23 cellular contexts compared by ENCODE assay signal in genomic region chr14:101888182-101888581, GRCh38.
A peak's percentile ranks its signal among the peaks of the same experiment; 100 is the strongest.
DNase-seq lines count a peak whose midpoint lies in the region; ATAC-seq and TF ChIP-seq lines count a peak whose summit lies in the region.
"Had no signal": no experiment of that assay in that cellular context is flagged by ENCODE, and none has a peak within 500 bp of the region (broad histone marks: within the 10 kb centered on the region; RNA-seq: fewer than 3 reads in every experiment).

No MANE protein-coding gene starts in this region.

- CTCF ChIA-PET in activated CD4-positive, alpha-beta memory T cell treated with anti-CD3 and anti-CD28 coated beads, Interleukin-2, amount 10 ng/mL, durations not matched to agents 7 days and 5 days (lab: Charles Lee): interaction anchor here (1.2 kb wide), 1 partner anchor 116 kb away, joined by 3 read pairs; no protein-coding TSS in a partner anchor

- no peak for TF ChIP-seq CTCF in DND-41 (IDR thresholded peaks at IDR 0.05; ENCODE audit: borderline replicate concordance, extremely low read depth, low read length, poor library complexity, severe bottlenecking)
- TF ChIP-seq CTCF in osteocyte (IDR thresholded peaks at IDR 0.05): no peak

- no peaks in the 10 kb centered on the region for H3K27me3 ChIP-seq in BLaER1 treated with 17β-estradiol and CSF1 and Interleukin-3, amounts not matched to agents 10 nM and 100 nM
- no peaks in the 10 kb centered on the region for H3K27me3 ChIP-seq in DND-41 (ENCODE audit: insufficient read depth, low read length, poor library complexity)
- H3K27me3 ChIP-seq: MG63 had no signal

- peak overlapping the region in 6 of 11 experiments; percentile 20 to 55 (median 40); a peak in 5 of 22 replicates for H3K9ac ChIP-seq in BLaER1 treated with 17β-estradiol and CSF1 and Interleukin-3, amounts not matched to agents 10 nM and 100 nM
- no peak overlapping the region for H3K9ac ChIP-seq in DND-41 (ENCODE audit: low read depth, low read length)

- peak overlapping the region in 7 of 11 experiments; percentile 17 to 51 (median 40); a peak in 12 of 22 replicates for H3K4me2 ChIP-seq in BLaER1 treated with 17β-estradiol and CSF1 and Interleukin-3, amounts not matched to agents 10 nM and 100 nM
- H3K4me2 ChIP-seq in DND-41 (ENCODE audit: insufficient read depth, low read length): no peak overlapping the region
- H3K4me2 ChIP-seq: A549 had no signal

- H3K36me3 Mint-ChIP-seq in osteocyte (ENCODE audit: unreplicated experiment): peaks cover 30% of the 10 kb centered on the region
- peaks cover 64% of the 10 kb centered on the region for H3K36me3 Mint-ChIP-seq in activated CD4-positive, alpha-beta memory T cell treated with anti-CD3 and anti-CD28 coated beads, Interleukin-2, amount 10 ng/mL, durations not matched to agents 7 days and 5 days (ENCODE audit: low read depth)

- ATAC-seq in Right ventricle myocardium inferior (peak; percentile 21), left cardiac atrium (no peak), DND-41 (ENCODE audit: insufficient read depth, low read depth) (no peak), GM18858 (IDR thresholded peaks at IDR 0.05; ENCODE audit: unreplicated experiment) (no peak), GM19467 (IDR thresholded peaks at IDR 0.05; ENCODE audit: unreplicated experiment) (no peak)
- ATAC-seq: A549, K562 had no signal

- peaks cover 6% of the 10 kb centered on the region; the same call in 1 of the 2 replicates for H3K79me2 ChIP-seq in DND-41 (ENCODE audit: insufficient read depth, low read length)

- H3K27ac ChIP-seq in BLaER1 treated with 17β-estradiol and CSF1 and Interleukin-3, amounts not matched to agents 10 nM and 100 nM: peak overlapping the region in 9 of 11 experiments; percentile 17 to 72 (median 60); a peak in 14 of 22 replicates
- peak overlapping the region; percentile 21; the same call in 1 of the 2 replicates for H3K27ac ChIP-seq in DND-41 (ENCODE audit: low read length)
- H3K27ac ChIP-seq: A549 had no signal

- POLR2A ChIA-PET in activated CD4-positive, alpha-beta memory T cell treated with anti-CD3 and anti-CD28 coated beads, Interleukin-2, amount 10 ng/mL, durations not matched to agents 7 days and 5 days (lab: Charles Lee): interaction anchor here (0.8 kb wide), 1 partner anchor 65 kb away, joined by 3 read pairs; no protein-coding TSS in a partner anchor

- no peaks in the 10 kb centered on the region for H3K27me3 Mint-ChIP-seq in osteocyte (ENCODE audit: unreplicated experiment)
- H3K27me3 Mint-ChIP-seq in activated CD4-positive, alpha-beta memory T cell treated with anti-CD3 and anti-CD28 coated beads, Interleukin-2, amount 10 ng/mL, durations not matched to agents 7 days and 5 days: no peaks in the 10 kb centered on the region
- H3K27me3 Mint-ChIP-seq: B cell; CD4-positive, CD25-positive, alpha-beta regulatory T cell had no signal

- no peak overlapping the region for H3K27ac Mint-ChIP-seq in osteocyte (ENCODE audit: unreplicated experiment)
- H3K27ac Mint-ChIP-seq in activated CD4-positive, alpha-beta memory T cell treated with anti-CD3 and anti-CD28 coated beads, Interleukin-2, amount 10 ng/mL, durations not matched to agents 7 days and 5 days: no peak overlapping the region
- H3K27ac Mint-ChIP-seq: B cell, HFFc6 had no signal

- no peaks in the 10 kb centered on the region; a peak in 1 of 22 replicates for H4K20me1 ChIP-seq in BLaER1 treated with 17β-estradiol and CSF1 and Interleukin-3, amounts not matched to agents 10 nM and 100 nM
- peaks cover 2% of the 10 kb centered on the region; the same call in 1 of the 2 replicates for H4K20me1 ChIP-seq in DND-41 (ENCODE audit: insufficient read depth, low read length)

- intact Hi-C loops in Right ventricle myocardium inferior (cut with DNase I): no loop called here
- intact Hi-C loops in left cardiac atrium (cut with DNase I): no loop called here

- peaks cover 0 to 24% (median 19%) of the 10 kb centered on the region in 11 experiments; a peak in 15 of 22 replicates for H3K9me3 ChIP-seq in BLaER1 treated with 17β-estradiol and CSF1 and Interleukin-3, amounts not matched to agents 10 nM and 100 nM (replicated peaks in 1 of 11)
- H3K9me3 ChIP-seq in DND-41 (ENCODE audit: insufficient read depth, low read length, severe bottlenecking): no peaks in the 10 kb centered on the region
- H3K9me3 ChIP-seq: HAP-1, MG63 had no signal

- H2AFZ ChIP-seq in DND-41 (ENCODE audit: low read depth, low read length): no peak overlapping the region

- H3K9me3 Mint-ChIP-seq in osteocyte (ENCODE audit: unreplicated experiment): no peaks in the 10 kb centered on the region
- H3K9me3 Mint-ChIP-seq in activated CD4-positive, alpha-beta memory T cell treated with anti-CD3 and anti-CD28 coated beads, Interleukin-2, amount 10 ng/mL, durations not matched to agents 7 days and 5 days: no peaks in the 10 kb centered on the region
- H3K9me3 Mint-ChIP-seq: CD4-positive, CD25-positive, alpha-beta regulatory T cell; HFFc6 had no signal

- DNase-seq in Right ventricle myocardium inferior (ENCODE audit: missing footprints): no peak
- no peak for DNase-seq in left cardiac atrium
- no peak for DNase-seq in DND-41
- peak; percentile 54 for DNase-seq in osteocyte (ENCODE audit: extremely low spot score, unreplicated experiment)
- DNase-seq in activated CD4-positive, alpha-beta memory T cell treated with anti-CD3 and anti-CD28 coated beads, Interleukin-2, amount 10 ng/mL, durations not matched to agents 7 days and 5 days: no peak
- DNase-seq: CD4-positive, CD25-positive, alpha-beta regulatory T cell; GOT3; HFFc6; MG63; NCI-H2029; NCI-H446; NCI-H526; NCI-H82; NK-92 treated with Interleukin-12 subunit alpha and Interleukin-12 subunit beta, amount 100 ng/mL, for 24 hours; RPMI8226; SHP77 treated with DMSO at 0.1 percent for 48 hours had no signal

- H3K4me1 ChIP-seq in BLaER1 treated with 17β-estradiol and CSF1 and Interleukin-3, amounts not matched to agents 10 nM and 100 nM: peaks cover 0 to 37% (median 32%) of the 10 kb centered on the region in 10 experiments; a peak in 16 of 20 replicates
- H3K4me1 ChIP-seq in DND-41 (ENCODE audit: insufficient read depth, low read length): no peaks in the 10 kb centered on the region
- H3K4me1 ChIP-seq: A549, HAP-1 had no signal

- H3K4me1 Mint-ChIP-seq in osteocyte (ENCODE audit: unreplicated experiment): no peaks in the 10 kb centered on the region
- peaks cover 4% of the 10 kb centered on the region for H3K4me1 Mint-ChIP-seq in activated CD4-positive, alpha-beta memory T cell treated with anti-CD3 and anti-CD28 coated beads, Interleukin-2, amount 10 ng/mL, durations not matched to agents 7 days and 5 days
- H3K4me1 Mint-ChIP-seq: B cell had no signal

- no peak overlapping the region for H3K4me3 Mint-ChIP-seq in osteocyte (ENCODE audit: unreplicated experiment)
- no peak overlapping the region for H3K4me3 Mint-ChIP-seq in activated CD4-positive, alpha-beta memory T cell treated with anti-CD3 and anti-CD28 coated beads, Interleukin-2, amount 10 ng/mL, durations not matched to agents 7 days and 5 days
- H3K4me3 Mint-ChIP-seq: B cell; CD4-positive, CD25-positive, alpha-beta regulatory T cell; HFFc6 had no signal

- peaks cover 89 to 100% (median 98%) of the 10 kb centered on the region in 11 experiments for H3K36me3 ChIP-seq in BLaER1 treated with 17β-estradiol and CSF1 and Interleukin-3, amounts not matched to agents 10 nM and 100 nM
- peaks cover 95% of the 10 kb centered on the region for H3K36me3 ChIP-seq in DND-41 (ENCODE audit: insufficient read depth, low read length)

- no peak overlapping the region for H3K4me3 ChIP-seq in BLaER1 treated with 17β-estradiol and CSF1 and Interleukin-3, amounts not matched to agents 10 nM and 100 nM
- no peak overlapping the region for H3K4me3 ChIP-seq in DND-41 (ENCODE audit: low read depth in 1 of 2, low read length in 2 of 2)
- H3K4me3 ChIP-seq: A549, HAP-1, K562, MG63 had no signal
